15 cellular contexts compared by ENCODE assay signal in genomic region chr20:37291724-37292126, GRCh38. TPM values are rescaled to one million over a fixed set of nuclear protein-coding genes. Genes with fewer than 3 reads are reported as not detected.
DNase-seq lines count a peak whose midpoint lies in the region; ATAC-seq and TF ChIP-seq lines count a peak whose summit lies in the region.
"Had no signal": no experiment of that assay in that cellular context is flagged by ENCODE, and none has a peak within 500 bp of the region (broad histone marks: within the 10 kb centered on the region; RNA-seq: fewer than 3 reads in every experiment).

No MANE protein-coding gene starts in this region.

- WGBS in mammary epithelial cell (ENCODE audit: low coverage, missing lambda C conversion rate) = 93% methylated on average over 6 of the region's 6 CpGs

- in situ Hi-C loops in GM13977 (cut with MboI; ENCODE audit: low pct_unique_long_range_greater_than_20kb, low sequenced_read_pairs, unreplicated experiment) = no loop called here
- in situ Hi-C loops in mammary epithelial cell (cut with MboI; ENCODE audit: low sequenced_read_pairs in 2 of 2) = no loop called here

- H3K9me2 ChIP-seq in SU-DHL-6 (replicated peaks; ENCODE audit: insufficient read depth, low read length) = no peaks in the 10 kb centered on the region

- H3K4me1 ChIP-seq in CD8-positive, alpha-beta memory T cell (ENCODE audit: insufficient read depth, low read length) = peaks cover 26% of the 10 kb centered on the region
- H3K4me1 ChIP-seq in mammary epithelial cell (ENCODE audit: insufficient read depth, low read length) = peaks cover 40% of the 10 kb centered on the region

- no peak for DNase-seq in CD8-positive, alpha-beta memory T cell
- DNase-seq in GM13977 (ENCODE audit: low spot score) (peak; percentile 57), mammary epithelial cell (no peak), NCI-H187 treated with DMSO at 0.1 percent for 48 hours (lab: John Stamatoyannopoulos, UW) (no peak)
- no peak for DNase-seq in natural killer cell treated with Interleukin-12 subunit alpha and Interleukin-12 subunit beta and Interleukin-15 and Interleukin-18, amount 100 ng/mL, for 72 hours (ENCODE audit: low spot score)
- DNase-seq: brain microvascular endothelial cell; erythroblast; hypothalamus; NCI-H2171; stimulated activated CD4-positive, alpha-beta T cell treated with anti-CD3 and anti-CD28 coated beads, Interleukin-4, amount 100 ng/mL, for 1 hour; T-helper 17 cell had no signal

- peaks cover 51 to 70% (median 59%) of the 10 kb centered on the region in 3 donors for H3K4me1 Mint-ChIP-seq in CD8-positive, alpha-beta memory T cell
- peaks cover 35 to 39% of the 10 kb centered on the region in 2 donors for H3K4me1 Mint-ChIP-seq in natural killer cell treated with Interleukin-12 subunit alpha and Interleukin-12 subunit beta and Interleukin-15 and Interleukin-18, amount 100 ng/mL, for 72 hours (ENCODE audit: low read depth in 2 of 2)

- no peaks in the 10 kb centered on the region for H3K36me3 ChIP-seq in CD8-positive, alpha-beta memory T cell (ENCODE audit: insufficient read depth, low read length)
- H3K36me3 ChIP-seq in SU-DHL-6 (ENCODE audit: low read length) (peaks cover 5% of the 10 kb centered on the region; the same call in 1 of the 2 replicates), mammary epithelial cell (ENCODE audit: insufficient read depth, low read length) (no peaks in the 10 kb centered on the region)

- CTCF ChIA-PET in CD8-positive, alpha-beta memory T cell (lab: Charles Lee) = no interaction called here
- CTCF ChIA-PET in mammary epithelial cell (lab: Charles Lee; ENCODE audit: low non-redundant PET) = no interaction called here

- H3K9me3 ChIP-seq in CD8-positive, alpha-beta memory T cell (ENCODE audit: low read length) = no peaks in the 10 kb centered on the region
- H3K9me3 ChIP-seq in SU-DHL-6 (ENCODE audit: insufficient read depth, low read length) = no peaks in the 10 kb centered on the region
- no peaks in the 10 kb centered on the region for H3K9me3 ChIP-seq in mammary epithelial cell (replicated peaks; ENCODE audit: insufficient read depth, low read length)

- peaks cover 0 to 2% (median 0%) of the 10 kb centered on the region in 5 donors for H3K9me3 Mint-ChIP-seq in CD8-positive, alpha-beta memory T cell
- peaks cover 2% of the 10 kb centered on the region for H3K9me3 Mint-ChIP-seq in natural killer cell treated with Interleukin-12 subunit alpha and Interleukin-12 subunit beta and Interleukin-15 and Interleukin-18, amount 100 ng/mL, for 72 hours

- 0 out of 2 replicates have a peak, but pooled peaks cover 5% of the 10 kb centered on the region for H3F3A ChIP-seq in SU-DHL-6 (ENCODE audit: insufficient read depth)

- H4K20me1 ChIP-seq in SU-DHL-6 (ENCODE audit: low read depth, low read length) = no peaks in the 10 kb centered on the region
- H4K20me1 ChIP-seq in mammary epithelial cell (ENCODE audit: insufficient read depth, low read length) = no peaks in the 10 kb centered on the region

- no peak overlapping the region for H3K4me3 ChIP-seq in CD8-positive, alpha-beta memory T cell (ENCODE audit: low read length)
- H3K4me3 ChIP-seq in SU-DHL-6 (ENCODE audit: insufficient read depth, low read length, poor library complexity, severe bottlenecking) = no peak overlapping the region
- no peak overlapping the region for H3K4me3 ChIP-seq in mammary epithelial cell (replicated peaks in 1 of 3; ENCODE audit: insufficient read depth in 1 of 3, low read depth in 2 of 3, low read length in 3 of 3)

- H2AFZ ChIP-seq in SU-DHL-6 (ENCODE audit: low read depth, low read length, severe bottlenecking) = no peak overlapping the region
- H2AFZ ChIP-seq in mammary epithelial cell (ENCODE audit: low read depth, low read length) = no peak overlapping the region

- dilution Hi-C loops in mammary epithelial cell (cut with HindIII; ENCODE audit: low sequenced_read_pairs) = loop anchor here (10.0 kb wide), 1 partner anchor 63 kb away; no protein-coding TSS in a partner anchor

- H3K27ac Mint-ChIP-seq in CD8-positive, alpha-beta memory T cell = peak overlapping the region in 7 of 8 donors; percentile 49 to 95 (median 80)
- peak overlapping the region; percentile 64 to 71 for H3K27ac Mint-ChIP-seq in natural killer cell treated with Interleukin-12 subunit alpha and Interleukin-12 subunit beta and Interleukin-15 and Interleukin-18, amount 100 ng/mL, for 72 hours
- H3K27ac Mint-ChIP-seq: T-helper 17 cell had no signal

- peaks cover 70% of the 10 kb centered on the region for H3K79me2 ChIP-seq in SU-DHL-6 (ENCODE audit: insufficient read depth, low read length)
- peaks cover 52% of the 10 kb centered on the region for H3K79me2 ChIP-seq in mammary epithelial cell (ENCODE audit: insufficient read depth, low read length)

- no TSS peak for BruUV-seq in mammary epithelial cell (replicated peaks; lab: Mats Ljungman, UMichigan)

- POLR2A ChIA-PET in CD8-positive, alpha-beta memory T cell (lab: Charles Lee) = no interaction called here

- peak overlapping the region in 6 of 7 donors; percentile 15 to 99 (median 77) for H3K4me3 Mint-ChIP-seq in CD8-positive, alpha-beta memory T cell
- peak overlapping the region; percentile 57 for H3K4me3 Mint-ChIP-seq in natural killer cell treated with Interleukin-12 subunit alpha and Interleukin-12 subunit beta and Interleukin-15 and Interleukin-18, amount 100 ng/mL, for 72 hours

- peaks cover 0 to 3% of the 10 kb centered on the region in 2 donors for H3K27me3 Mint-ChIP-seq in CD8-positive, alpha-beta memory T cell
- no peaks in the 10 kb centered on the region for H3K27me3 Mint-ChIP-seq in natural killer cell treated with Interleukin-12 subunit alpha and Interleukin-12 subunit beta and Interleukin-15 and Interleukin-18, amount 100 ng/mL, for 72 hours

- intact Hi-C loops in mammary epithelial cell (cut with micrococcal nuclease) = no loop called here

- TF ChIP-seq CTCF in GM13977 (IDR thresholded peaks at IDR 0.05; ENCODE audit: extremely low read depth, insufficient read depth, missing control alignments) (no peak), SU-DHL-6 (IDR thresholded peaks at IDR 0.05; ENCODE audit: insufficient read depth, low read length, poor library complexity, severe bottlenecking) (no peak), mammary epithelial cell (conservative IDR thresholded peaks at IDR 0.05 in 1 of 2, IDR thresholded peaks at IDR 0.05 in 1 of 2; ENCODE audit: extremely low read depth in 1 of 2, insufficient read depth in 1 of 2, low read depth in 1 of 2, low read length in 2 of 2) (no peak)

- H3K4me2 ChIP-seq in SU-DHL-6 (ENCODE audit: low read depth, low read length, poor library complexity, severe bottlenecking) (peak overlapping the region; percentile 81), mammary epithelial cell (ENCODE audit: insufficient read depth, low read depth, low read length) (no peak overlapping the region)

- H3K27ac ChIP-seq in CD8-positive, alpha-beta memory T cell (ENCODE audit: low read depth, low read length) = no peak overlapping the region
- H3K27ac ChIP-seq in SU-DHL-6 (ENCODE audit: low read depth, low read length) (no peak overlapping the region), mammary epithelial cell (ENCODE audit: insufficient read depth, low read depth, low read length) (no peak overlapping the region)
- H3K27ac ChIP-seq: brain microvascular endothelial cell had no signal

- H3K27me3 ChIP-seq in CD8-positive, alpha-beta memory T cell (ENCODE audit: insufficient read depth, low read length, poor library complexity, severe bottlenecking) = no peaks in the 10 kb centered on the region
- no peaks in the 10 kb centered on the region for H3K27me3 ChIP-seq in SU-DHL-6 (ENCODE audit: low read length)
- no peaks in the 10 kb centered on the region for H3K27me3 ChIP-seq in mammary epithelial cell (ENCODE audit: insufficient read depth, low read length)
- H3K27me3 ChIP-seq: brain microvascular endothelial cell had no signal

- H3K36me3 Mint-ChIP-seq in CD8-positive, alpha-beta memory T cell = peaks cover 11 to 37% (median 21%) of the 10 kb centered on the region in 3 donors
- H3K36me3 Mint-ChIP-seq in natural killer cell treated with Interleukin-12 subunit alpha and Interleukin-12 subunit beta and Interleukin-15 and Interleukin-18, amount 100 ng/mL, for 72 hours = peaks cover 21% of the 10 kb centered on the region

- no peak for ATAC-seq in natural killer cell treated with Interleukin-12 subunit alpha and Interleukin-12 subunit beta and Interleukin-15 and Interleukin-18, amount 100 ng/mL, for 72 hours
- no peak for ATAC-seq in HG03280 (IDR thresholded peaks at IDR 0.05; ENCODE audit: unreplicated experiment)
- ATAC-seq: T-helper 17 cell had no signal

- H3K9ac ChIP-seq in SU-DHL-6 (ENCODE audit: low read length) (no peak overlapping the region), mammary epithelial cell (ENCODE audit: insufficient read depth, low read length) (no peak overlapping the region)

RNA-seq across cellular contexts. Expression of gene MANBAL, which starts 2.3 kb away (rescaled TPM):
- 10 to 100 TPM; 17.7 to 18.2 TPM for total RNA-seq in CD8-positive, alpha-beta memory T cell
- polyA plus RNA-seq in CD8-positive, alpha-beta memory T cell = 27.5 TPM
- 10 to 100 TPM; 12.7 to 14.4 TPM for total RNA-seq in natural killer cell treated with Interleukin-12 subunit alpha and Interleukin-12 subunit beta and Interleukin-15 and Interleukin-18, amount 100 ng/mL, for 72 hours
- total RNA-seq in mammary epithelial cell = 10 to 100 TPM; 19.0 to 58.5 TPM
- polyA plus RNA-seq in mammary epithelial cell = 117 TPM
- 58.0 TPM for polyA minus RNA-seq in mammary epithelial cell

RNA-seq across cellular contexts. Expression of gene GHRH, which starts 30.1 kb away (rescaled TPM):
- not detected for total RNA-seq in CD8-positive, alpha-beta memory T cell
- polyA plus RNA-seq in CD8-positive, alpha-beta memory T cell = not detected
- not detected for total RNA-seq in natural killer cell treated with Interleukin-12 subunit alpha and Interleukin-12 subunit beta and Interleukin-15 and Interleukin-18, amount 100 ng/mL, for 72 hours
- not detected for total RNA-seq in mammary epithelial cell
- not detected for polyA plus RNA-seq in mammary epithelial cell
- polyA minus RNA-seq in mammary epithelial cell = not detected
- total RNA-seq: LHCN-M2, posterior vena cava, T-helper 17 cell had no signal

RNA-seq across cellular contexts. Expression of gene SRC, which starts 54.2 kb away (rescaled TPM):
- 1 to 10 TPM; 2.4 to 2.7 TPM for total RNA-seq in CD8-positive, alpha-beta memory T cell
- polyA plus RNA-seq in CD8-positive, alpha-beta memory T cell = 1.2 TPM
- total RNA-seq in natural killer cell treated with Interleukin-12 subunit alpha and Interleukin-12 subunit beta and Interleukin-15 and Interleukin-18, amount 100 ng/mL, for 72 hours = 1 to 10 TPM; 6.8 to 8.6 TPM
- 10 to 100 TPM; 52.7 to 60.2 TPM for total RNA-seq in mammary epithelial cell
- 39.3 TPM for polyA plus RNA-seq in mammary epithelial cell
- 54.6 TPM for polyA minus RNA-seq in mammary epithelial cell

Comparison
In these comparisons a context has a peak if more than half of its experiments do, and no peak if none do; other contexts are left out.
1. RNA of gene SRC, which starts 54.2 kb away (total RNA-seq): 52.7 to 60.2 TPM in mammary epithelial cell; 6.8 to 8.6 TPM in natural killer cell treated with Interleukin-12 subunit alpha and Interleukin-12 subunit beta and Interleukin-15 and Interleukin-18, amount 100 ng/mL, for 72 hours and 2.4 to 2.7 TPM in CD8-positive, alpha-beta memory T cell; every median in the first group is over 4 times any median in the second.